Comparison of ENCODE assay signal across 2 cellular contexts in the genomic region with DNA sequence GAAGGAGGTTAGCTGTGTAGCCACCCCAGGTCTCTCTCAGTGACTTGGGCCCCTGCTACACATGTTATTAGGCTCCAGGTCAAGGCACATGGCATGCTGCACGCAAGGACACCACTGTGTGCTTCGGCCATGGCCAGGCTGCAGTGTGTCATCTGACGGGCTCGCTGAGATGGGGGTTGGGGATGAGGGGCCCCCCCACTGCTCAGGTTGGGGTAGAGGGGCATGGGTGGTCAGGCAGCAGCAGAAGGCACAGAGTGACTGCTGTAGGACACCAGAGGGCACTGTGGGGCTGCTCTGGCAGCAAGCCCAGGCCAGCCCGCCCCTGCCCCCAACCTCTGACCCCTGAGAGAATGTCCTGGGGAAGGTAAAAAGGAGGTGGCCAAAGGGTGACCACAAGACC.
TF ChIP-seq lines count a peak whose summit lies in the region.

No MANE protein-coding gene starts in this region.

TF ChIP-seq in GM23338, 12 proteins besides CTCF, POLR2A, EP300 and RAD21 (continues in another document):
- TF ChIP-seq EZH2phosphoT487 (IDR thresholded peaks at IDR 0.05; ENCODE audit: unreplicated experiment) (no peak), ZNF331 (CRISPR knock-in tag; IDR thresholded peaks at IDR 0.05; ENCODE audit: low read depth) (no peak), POLR2AphosphoS5 (IDR thresholded peaks at IDR 0.05; ENCODE audit: low read depth) (no peak), ZNF114 (CRISPR knock-in tag; IDR thresholded peaks at IDR 0.05) (no peak), NANOG (IDR thresholded peaks at IDR 0.05; ENCODE audit: borderline replicate concordance) (no peak), STAT1 (IDR thresholded peaks at IDR 0.05; ENCODE audit: unreplicated experiment) (no peak), JUNB (IDR thresholded peaks at IDR 0.05; ENCODE audit: unreplicated experiment) (no peak)
- TF ChIP-seq, protein P1, sequence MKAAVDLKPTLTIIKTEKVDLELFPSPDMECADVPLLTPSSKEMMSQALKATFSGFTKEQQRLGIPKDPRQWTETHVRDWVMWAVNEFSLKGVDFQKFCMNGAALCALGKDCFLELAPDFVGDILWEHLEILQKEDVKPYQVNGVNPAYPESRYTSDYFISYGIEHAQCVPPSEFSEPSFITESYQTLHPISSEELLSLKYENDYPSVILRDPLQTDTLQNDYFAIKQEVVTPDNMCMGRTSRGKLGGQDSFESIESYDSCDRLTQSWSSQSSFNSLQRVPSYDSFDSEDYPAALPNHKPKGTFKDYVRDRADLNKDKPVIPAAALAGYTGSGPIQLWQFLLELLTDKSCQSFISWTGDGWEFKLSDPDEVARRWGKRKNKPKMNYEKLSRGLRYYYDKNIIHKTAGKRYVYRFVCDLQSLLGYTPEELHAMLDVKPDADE (IDR thresholded peaks at IDR 0.05) = no peak
- TF ChIP-seq, protein P2, sequence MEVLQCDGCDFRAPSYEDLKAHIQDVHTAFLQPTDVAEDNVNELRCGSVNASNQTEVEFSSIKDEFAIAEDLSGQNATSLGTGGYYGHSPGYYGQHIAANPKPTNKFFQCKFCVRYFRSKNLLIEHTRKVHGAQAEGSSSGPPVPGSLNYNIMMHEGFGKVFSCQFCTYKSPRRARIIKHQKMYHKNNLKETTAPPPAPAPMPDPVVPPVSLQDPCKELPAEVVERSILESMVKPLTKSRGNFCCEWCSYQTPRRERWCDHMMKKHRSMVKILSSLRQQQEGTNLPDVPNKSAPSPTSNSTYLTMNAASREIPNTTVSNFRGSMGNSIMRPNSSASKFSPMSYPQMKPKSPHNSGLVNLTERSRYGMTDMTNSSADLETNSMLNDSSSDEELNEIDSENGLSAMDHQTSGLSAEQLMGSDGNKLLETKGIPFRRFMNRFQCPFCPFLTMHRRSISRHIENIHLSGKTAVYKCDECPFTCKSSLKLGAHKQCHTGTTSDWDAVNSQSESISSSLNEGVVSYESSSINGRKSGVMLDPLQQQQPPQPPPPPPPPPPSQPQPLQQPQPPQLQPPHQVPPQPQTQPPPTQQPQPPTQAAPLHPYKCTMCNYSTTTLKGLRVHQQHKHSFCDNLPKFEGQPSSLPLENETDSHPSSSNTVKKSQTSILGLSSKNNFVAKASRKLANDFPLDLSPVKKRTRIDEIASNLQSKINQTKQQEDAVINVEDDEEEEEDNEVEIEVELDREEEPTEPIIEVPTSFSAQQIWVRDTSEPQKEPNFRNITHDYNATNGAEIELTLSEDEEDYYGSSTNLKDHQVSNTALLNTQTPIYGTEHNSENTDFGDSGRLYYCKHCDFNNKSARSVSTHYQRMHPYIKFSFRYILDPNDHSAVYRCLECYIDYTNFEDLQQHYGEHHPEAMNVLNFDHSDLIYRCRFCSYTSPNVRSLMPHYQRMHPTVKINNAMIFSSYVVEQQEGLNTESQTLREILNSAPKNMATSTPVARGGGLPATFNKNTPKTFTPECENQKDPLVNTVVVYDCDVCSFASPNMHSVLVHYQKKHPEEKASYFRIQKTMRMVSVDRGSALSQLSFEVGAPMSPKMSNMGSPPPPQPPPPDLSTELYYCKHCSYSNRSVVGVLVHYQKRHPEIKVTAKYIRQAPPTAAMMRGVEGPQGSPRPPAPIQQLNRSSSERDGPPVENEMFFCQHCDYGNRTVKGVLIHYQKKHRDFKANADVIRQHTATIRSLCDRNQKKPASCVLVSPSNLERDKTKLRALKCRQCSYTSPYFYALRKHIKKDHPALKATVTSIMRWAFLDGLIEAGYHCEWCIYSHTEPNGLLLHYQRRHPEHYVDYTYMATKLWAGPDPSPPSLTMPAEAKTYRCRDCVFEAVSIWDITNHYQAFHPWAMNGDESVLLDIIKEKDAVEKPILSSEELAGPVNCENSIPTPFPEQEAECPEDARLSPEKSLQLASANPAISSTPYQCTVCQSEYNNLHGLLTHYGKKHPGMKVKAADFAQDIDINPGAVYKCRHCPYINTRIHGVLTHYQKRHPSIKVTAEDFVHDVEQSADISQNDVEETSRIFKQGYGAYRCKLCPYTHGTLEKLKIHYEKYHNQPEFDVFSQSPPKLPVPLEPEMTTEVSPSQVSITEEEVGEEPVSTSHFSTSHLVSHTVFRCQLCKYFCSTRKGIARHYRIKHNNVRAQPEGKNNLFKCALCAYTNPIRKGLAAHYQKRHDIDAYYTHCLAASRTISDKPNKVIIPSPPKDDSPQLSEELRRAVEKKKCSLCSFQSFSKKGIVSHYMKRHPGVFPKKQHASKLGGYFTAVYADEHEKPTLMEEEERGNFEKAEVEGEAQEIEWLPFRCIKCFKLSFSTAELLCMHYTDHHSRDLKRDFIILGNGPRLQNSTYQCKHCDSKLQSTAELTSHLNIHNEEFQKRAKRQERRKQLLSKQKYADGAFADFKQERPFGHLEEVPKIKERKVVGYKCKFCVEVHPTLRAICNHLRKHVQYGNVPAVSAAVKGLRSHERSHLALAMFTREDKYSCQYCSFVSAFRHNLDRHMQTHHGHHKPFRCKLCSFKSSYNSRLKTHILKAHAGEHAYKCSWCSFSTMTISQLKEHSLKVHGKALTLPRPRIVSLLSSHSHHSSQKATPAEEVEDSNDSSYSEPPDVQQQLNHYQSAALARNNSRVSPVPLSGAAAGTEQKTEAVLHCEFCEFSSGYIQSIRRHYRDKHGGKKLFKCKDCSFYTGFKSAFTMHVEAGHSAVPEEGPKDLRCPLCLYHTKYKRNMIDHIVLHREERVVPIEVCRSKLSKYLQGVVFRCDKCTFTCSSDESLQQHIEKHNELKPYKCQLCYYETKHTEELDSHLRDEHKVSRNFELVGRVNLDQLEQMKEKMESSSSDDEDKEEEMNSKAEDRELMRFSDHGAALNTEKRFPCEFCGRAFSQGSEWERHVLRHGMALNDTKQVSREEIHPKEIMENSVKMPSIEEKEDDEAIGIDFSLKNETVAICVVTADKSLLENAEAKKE (CRISPR knock-in tag; IDR thresholded peaks at IDR 0.05) = no peak
- TF ChIP-seq, protein P3, sequence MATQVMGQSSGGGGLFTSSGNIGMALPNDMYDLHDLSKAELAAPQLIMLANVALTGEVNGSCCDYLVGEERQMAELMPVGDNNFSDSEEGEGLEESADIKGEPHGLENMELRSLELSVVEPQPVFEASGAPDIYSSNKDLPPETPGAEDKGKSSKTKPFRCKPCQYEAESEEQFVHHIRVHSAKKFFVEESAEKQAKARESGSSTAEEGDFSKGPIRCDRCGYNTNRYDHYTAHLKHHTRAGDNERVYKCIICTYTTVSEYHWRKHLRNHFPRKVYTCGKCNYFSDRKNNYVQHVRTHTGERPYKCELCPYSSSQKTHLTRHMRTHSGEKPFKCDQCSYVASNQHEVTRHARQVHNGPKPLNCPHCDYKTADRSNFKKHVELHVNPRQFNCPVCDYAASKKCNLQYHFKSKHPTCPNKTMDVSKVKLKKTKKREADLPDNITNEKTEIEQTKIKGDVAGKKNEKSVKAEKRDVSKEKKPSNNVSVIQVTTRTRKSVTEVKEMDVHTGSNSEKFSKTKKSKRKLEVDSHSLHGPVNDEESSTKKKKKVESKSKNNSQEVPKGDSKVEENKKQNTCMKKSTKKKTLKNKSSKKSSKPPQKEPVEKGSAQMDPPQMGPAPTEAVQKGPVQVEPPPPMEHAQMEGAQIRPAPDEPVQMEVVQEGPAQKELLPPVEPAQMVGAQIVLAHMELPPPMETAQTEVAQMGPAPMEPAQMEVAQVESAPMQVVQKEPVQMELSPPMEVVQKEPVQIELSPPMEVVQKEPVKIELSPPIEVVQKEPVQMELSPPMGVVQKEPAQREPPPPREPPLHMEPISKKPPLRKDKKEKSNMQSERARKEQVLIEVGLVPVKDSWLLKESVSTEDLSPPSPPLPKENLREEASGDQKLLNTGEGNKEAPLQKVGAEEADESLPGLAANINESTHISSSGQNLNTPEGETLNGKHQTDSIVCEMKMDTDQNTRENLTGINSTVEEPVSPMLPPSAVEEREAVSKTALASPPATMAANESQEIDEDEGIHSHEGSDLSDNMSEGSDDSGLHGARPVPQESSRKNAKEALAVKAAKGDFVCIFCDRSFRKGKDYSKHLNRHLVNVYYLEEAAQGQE (IDR thresholded peaks at IDR 0.05; ENCODE audit: unreplicated experiment) = no peak

TF ChIP-seq in HepG2, 621 proteins besides CTCF, POLR2A, EP300 and RAD21 (continues in another document):
- TF ChIP-seq SP5 (CRISPR knock-in tag; IDR thresholded peaks at IDR 0.05; ENCODE audit: borderline replicate concordance, low read depth) (no peak; the same call in 1 of the 2 replicates), MED1 (CRISPR knock-in tag; IDR thresholded peaks at IDR 0.05) (peak; percentile 44; the same call in 1 of the 2 replicates), ZNF879 (CRISPR knock-in tag; IDR thresholded peaks at IDR 0.05) (no peak), RXRA (CRISPR knock-in tag; IDR thresholded peaks at IDR 0.05) (peak; percentile 55; the same call in 1 of the 2 replicates), ZMYM2 (CRISPR knock-in tag; IDR thresholded peaks at IDR 0.05) (no peak), U2AF2 (IDR thresholded peaks at IDR 0.05; ENCODE audit: low read depth, low read length) (no peak), HNF4G (IDR thresholded peaks at IDR 0.05; ENCODE audit: borderline replicate concordance, low read depth, low read length) (no peak; the same call in 1 of the 2 replicates), HNF4G (CRISPR knock-in tag; IDR thresholded peaks at IDR 0.05; ENCODE audit: borderline replicate concordance, low read depth) (no peak), SP2 (CRISPR knock-in tag; IDR thresholded peaks at IDR 0.05) (no peak), ZNF614 (CRISPR knock-in tag; IDR thresholded peaks at IDR 0.05; ENCODE audit: borderline replicate concordance) (no peak), EED (CRISPR knock-in tag; IDR thresholded peaks at IDR 0.05) (peak; percentile 34; the same call in 1 of the 2 replicates), GPN1 (CRISPR knock-in tag; IDR thresholded peaks at IDR 0.05; ENCODE audit: borderline replicate concordance) (no peak), NFE2L1 (CRISPR knock-in tag; IDR thresholded peaks at IDR 0.05; ENCODE audit: borderline replicate concordance) (no peak), IRF2 (CRISPR knock-in tag; IDR thresholded peaks at IDR 0.05) (peak; percentile 40; the same call in 1 of the 2 replicates), MIER2 (CRISPR knock-in tag; IDR thresholded peaks at IDR 0.05) (no peak), PHF5A (CRISPR knock-in tag; IDR thresholded peaks at IDR 0.05; ENCODE audit: low read depth, unreplicated experiment) (no peak), ZNF563 (CRISPR knock-in tag; IDR thresholded peaks at IDR 0.05) (no peak), XBP1 (CRISPR knock-in tag; IDR thresholded peaks at IDR 0.05) (no peak), HDAC2 (CRISPR knock-in tag; IDR thresholded peaks at IDR 0.05) (no peak)
- TF ChIP-seq, protein P4, sequence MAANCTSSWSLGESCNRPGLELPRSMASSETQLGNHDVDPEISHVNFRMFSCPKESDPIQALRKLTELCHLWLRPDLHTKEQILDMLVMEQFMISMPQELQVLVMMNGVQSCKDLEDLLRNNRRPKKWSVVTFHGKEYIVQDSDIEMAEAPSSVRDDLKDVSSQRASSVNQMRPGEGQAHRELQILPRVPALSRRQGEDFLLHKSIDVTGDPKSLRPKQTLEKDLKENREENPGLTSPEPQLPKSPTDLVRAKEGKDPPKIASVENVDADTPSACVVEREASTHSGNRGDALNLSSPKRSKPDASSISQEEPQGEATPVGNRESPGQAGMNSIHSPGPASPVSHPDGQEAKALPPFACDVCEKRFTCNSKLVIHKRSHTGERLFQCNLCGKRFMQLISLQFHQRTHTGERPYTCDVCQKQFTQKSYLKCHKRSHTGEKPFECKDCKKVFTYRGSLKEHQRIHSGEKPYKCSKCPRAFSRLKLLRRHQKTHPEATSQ (CRISPR knock-in tag; IDR thresholded peaks at IDR 0.05; ENCODE audit: borderline replicate concordance) = no peak
- TF ChIP-seq, protein P5, sequence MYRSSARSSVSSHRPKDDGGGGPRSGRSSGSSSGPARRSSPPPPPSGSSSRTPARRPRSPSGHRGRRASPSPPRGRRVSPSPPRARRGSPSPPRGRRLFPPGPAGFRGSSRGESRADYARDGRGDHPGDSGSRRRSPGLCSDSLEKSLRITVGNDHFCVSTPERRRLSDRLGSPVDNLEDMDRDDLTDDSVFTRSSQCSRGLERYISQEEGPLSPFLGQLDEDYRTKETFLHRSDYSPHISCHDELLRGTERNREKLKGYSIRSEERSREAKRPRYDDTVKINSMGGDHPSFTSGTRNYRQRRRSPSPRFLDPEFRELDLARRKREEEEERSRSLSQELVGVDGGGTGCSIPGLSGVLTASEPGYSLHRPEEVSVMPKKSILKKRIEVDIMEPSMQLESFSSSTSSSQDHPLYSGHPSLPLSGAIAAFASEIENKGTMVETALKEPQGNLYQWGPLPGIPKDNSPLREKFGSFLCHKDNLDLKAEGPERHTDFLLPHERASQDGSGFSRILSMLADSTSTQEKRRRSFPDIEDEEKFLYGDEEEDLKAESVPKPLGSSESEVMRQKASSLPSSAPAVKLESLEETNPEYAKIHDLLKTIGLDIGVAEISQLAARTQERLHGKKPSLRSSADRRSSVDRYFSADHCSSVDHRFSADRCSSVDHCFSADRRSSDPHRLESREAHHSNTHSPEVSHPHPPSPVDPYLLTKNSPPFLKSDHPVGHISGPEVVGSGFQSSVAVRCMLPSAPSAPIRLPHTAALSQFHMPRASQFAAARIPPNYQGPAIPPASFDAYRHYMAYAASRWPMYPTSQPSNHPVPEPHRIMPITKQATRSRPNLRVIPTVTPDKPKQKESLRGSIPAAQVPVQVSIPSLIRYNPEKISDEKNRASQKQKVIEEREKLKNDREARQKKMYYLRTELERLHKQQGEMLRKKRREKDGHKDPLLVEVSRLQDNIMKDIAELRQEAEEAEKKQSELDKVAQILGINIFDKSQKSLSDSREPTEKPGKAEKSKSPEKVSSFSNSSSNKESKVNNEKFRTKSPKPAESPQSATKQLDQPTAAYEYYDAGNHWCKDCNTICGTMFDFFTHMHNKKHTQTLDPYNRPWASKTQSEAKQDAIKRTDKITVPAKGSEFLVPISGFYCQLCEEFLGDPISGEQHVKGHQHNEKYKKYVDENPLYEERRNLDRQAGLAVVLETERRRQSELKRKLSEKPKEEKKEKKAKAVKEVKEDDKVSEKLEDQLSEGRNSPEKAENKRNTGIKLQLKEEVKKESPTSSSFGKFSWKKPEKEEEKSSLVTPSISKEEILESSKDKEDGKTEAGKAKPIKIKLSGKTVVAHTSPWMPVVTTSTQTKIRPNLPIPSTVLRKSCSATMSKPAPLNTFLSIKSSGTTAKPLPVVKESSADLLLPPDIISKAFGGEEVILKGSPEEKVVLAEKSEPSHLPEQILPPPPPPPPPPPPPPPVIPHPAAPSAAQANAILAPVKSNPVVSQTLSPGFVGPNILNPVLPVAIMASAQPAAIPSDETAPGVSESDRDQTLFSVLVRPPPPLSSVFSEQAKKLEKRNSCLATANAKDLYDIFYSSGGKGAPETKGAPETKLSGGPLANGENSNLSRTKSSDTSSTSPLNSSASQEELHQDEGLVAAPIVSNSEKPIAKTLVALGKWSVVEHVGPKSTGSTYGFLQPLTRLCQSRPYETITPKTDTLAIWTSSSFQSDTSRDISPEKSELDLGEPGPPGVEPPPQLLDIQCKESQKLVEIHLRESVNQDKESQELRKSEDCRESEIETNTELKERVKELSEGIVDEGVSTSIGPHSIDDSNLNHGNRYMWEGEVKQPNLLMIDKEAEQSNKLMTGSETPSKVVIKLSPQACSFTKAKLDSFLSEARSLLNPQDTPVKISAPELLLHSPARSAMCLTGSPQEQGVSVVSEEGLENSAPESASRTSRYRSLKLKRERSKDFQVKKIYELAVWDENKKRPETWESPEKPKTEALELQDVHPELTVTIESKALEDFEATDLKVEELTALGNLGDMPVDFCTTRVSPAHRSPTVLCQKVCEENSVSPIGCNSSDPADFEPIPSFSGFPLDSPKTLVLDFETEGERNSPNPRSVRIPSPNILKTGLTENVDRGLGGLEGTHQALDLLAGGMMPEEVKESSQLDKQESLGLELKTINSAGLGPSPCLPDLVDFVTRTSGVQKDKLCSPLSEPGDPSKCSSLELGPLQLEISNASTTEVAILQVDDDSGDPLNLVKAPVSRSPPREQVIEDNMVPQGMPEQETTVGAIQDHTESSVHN (CRISPR knock-in tag; IDR thresholded peaks at IDR 0.05) = no peak
- TF ChIP-seq, protein P6, sequence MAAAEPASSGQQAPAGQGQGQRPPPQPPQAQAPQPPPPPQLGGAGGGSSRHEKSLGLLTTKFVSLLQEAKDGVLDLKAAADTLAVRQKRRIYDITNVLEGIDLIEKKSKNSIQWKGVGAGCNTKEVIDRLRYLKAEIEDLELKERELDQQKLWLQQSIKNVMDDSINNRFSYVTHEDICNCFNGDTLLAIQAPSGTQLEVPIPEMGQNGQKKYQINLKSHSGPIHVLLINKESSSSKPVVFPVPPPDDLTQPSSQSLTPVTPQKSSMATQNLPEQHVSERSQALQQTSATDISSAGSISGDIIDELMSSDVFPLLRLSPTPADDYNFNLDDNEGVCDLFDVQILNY (CRISPR knock-in tag; conservative IDR thresholded peaks at IDR 0.05) = no peak
